Comparison of ENCODE assay signal across 9 cellular contexts in the genomic region with DNA sequence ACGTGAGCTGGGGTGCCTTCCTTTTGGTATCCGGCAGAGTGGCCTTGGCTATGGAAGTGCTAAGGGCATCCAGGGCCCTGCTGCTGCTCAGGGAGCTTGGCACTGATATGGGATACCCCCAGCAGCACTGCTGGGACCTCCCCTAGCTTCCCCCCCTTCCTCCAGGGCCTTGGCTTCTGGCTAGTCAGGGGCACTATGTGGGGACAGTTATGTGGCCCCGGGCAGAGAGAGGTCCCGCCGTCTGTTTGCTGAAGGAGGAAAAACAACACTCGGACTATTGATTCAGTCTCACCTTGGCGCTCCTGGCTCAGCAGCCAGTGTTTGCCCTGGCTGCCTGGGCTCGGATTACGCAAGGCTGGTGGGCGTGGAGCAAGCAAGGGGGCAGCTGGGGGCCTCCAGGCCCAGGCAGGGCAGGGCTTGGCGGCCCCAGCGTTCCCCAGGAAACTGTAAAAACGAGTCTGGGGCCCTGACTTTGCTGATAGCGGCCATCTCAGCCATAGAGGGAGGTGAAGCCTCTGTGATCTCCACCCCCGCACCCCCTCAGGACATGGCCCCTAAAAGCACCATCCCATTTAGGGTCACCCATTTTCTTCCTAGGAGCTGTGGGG. TPM values are rescaled to one million over a fixed set of nuclear protein-coding genes. Genes with fewer than 3 reads are reported as not detected.
DNase-seq lines count a peak whose midpoint lies in the region; ATAC-seq and TF ChIP-seq lines count a peak whose summit lies in the region.
"Had no signal": no experiment of that assay in that cellular context is flagged by ENCODE, and none has a peak within 500 bp of the region (broad histone marks: within the 10 kb centered on the region; RNA-seq: fewer than 3 reads in every experiment).

No MANE protein-coding gene starts in this region.

- peak overlapping the region; percentile 95 for H3K4me3 Mint-ChIP-seq in activated CD8-positive, alpha-beta memory T cell treated with anti-CD3 and anti-CD28 coated beads, Interleukin-2, amount 10 ng/mL, durations not matched to agents 7 days and 5 days
- peak overlapping the region; percentile 1; the same call in 1 of the 2 replicates for H3K4me3 Mint-ChIP-seq in WTC11

- H3K36me3 Mint-ChIP-seq in activated CD8-positive, alpha-beta memory T cell treated with anti-CD3 and anti-CD28 coated beads, Interleukin-2, amount 10 ng/mL, durations not matched to agents 7 days and 5 days: peaks cover 76% of the 10 kb centered on the region
- H3K36me3 Mint-ChIP-seq in WTC11: peaks cover 25% of the 10 kb centered on the region; the same call in 1 of the 2 replicates

- H3K9me3 Mint-ChIP-seq in activated CD8-positive, alpha-beta memory T cell treated with anti-CD3 and anti-CD28 coated beads, Interleukin-2, amount 10 ng/mL, durations not matched to agents 7 days and 5 days (ENCODE audit: low read depth): no peaks in the 10 kb centered on the region
- H3K9me3 Mint-ChIP-seq in WTC11: no peaks in the 10 kb centered on the region

- POLR2A ChIA-PET in WTC11 (lab: Charles Lee): no interaction called here

- peak overlapping the region; percentile 30 for H3K27ac ChIP-seq in temporal lobe (ENCODE audit: low read depth, low read length)
- H3K27ac ChIP-seq: C4-2B had no signal

- H3K27me3 Mint-ChIP-seq in activated CD8-positive, alpha-beta memory T cell treated with anti-CD3 and anti-CD28 coated beads, Interleukin-2, amount 10 ng/mL, durations not matched to agents 7 days and 5 days: no peaks in the 10 kb centered on the region
- H3K27me3 Mint-ChIP-seq in WTC11 (ENCODE audit: low read depth): no peaks in the 10 kb centered on the region

- peaks cover 69% of the 10 kb centered on the region for H3K4me1 Mint-ChIP-seq in activated CD8-positive, alpha-beta memory T cell treated with anti-CD3 and anti-CD28 coated beads, Interleukin-2, amount 10 ng/mL, durations not matched to agents 7 days and 5 days
- H3K4me1 Mint-ChIP-seq in WTC11: peaks cover 43% of the 10 kb centered on the region

- ATAC-seq in activated CD8-positive, alpha-beta memory T cell treated with anti-CD3 and anti-CD28 coated beads, Interleukin-2, amount 10 ng/mL, durations not matched to agents 7 days and 5 days: no peak
- peak; percentile 36 for ATAC-seq in WTC11
- ATAC-seq in GM21367 (IDR thresholded peaks at IDR 0.05; ENCODE audit: unreplicated experiment): no peak
- no peak for ATAC-seq in HG03469 (IDR thresholded peaks at IDR 0.05; ENCODE audit: unreplicated experiment)
- ATAC-seq in HG02870 (IDR thresholded peaks at IDR 0.05; ENCODE audit: unreplicated experiment): no peak

- no peak for DNase-seq in activated CD8-positive, alpha-beta memory T cell treated with anti-CD3 and anti-CD28 coated beads, Interleukin-2, amount 10 ng/mL, durations not matched to agents 7 days and 5 days
- DNase-seq in activated CD8-positive, alpha-beta memory T cell treated with anti-CD3 and anti-CD28 coated beads, Interleukin-2, amount 50 U/mL, for 4 hours: no peak
- peak; percentile 53 for DNase-seq in WTC11 (ENCODE audit: low spot score)
- peak; percentile 55 for DNase-seq in iPS-NIHi11 (ENCODE audit: low spot score)

- peak overlapping the region; percentile 91 for H3K27ac Mint-ChIP-seq in activated CD8-positive, alpha-beta memory T cell treated with anti-CD3 and anti-CD28 coated beads, Interleukin-2, amount 10 ng/mL, durations not matched to agents 7 days and 5 days
- H3K27ac Mint-ChIP-seq in WTC11: peak overlapping the region; percentile 71

- no peak for TF ChIP-seq CTCF in WTC11 (IDR thresholded peaks at IDR 0.05)

- CTCF ChIA-PET in activated CD8-positive, alpha-beta memory T cell treated with anti-CD3 and anti-CD28 coated beads, Interleukin-2, amount 10 ng/mL, durations not matched to agents 7 days and 5 days (lab: Charles Lee): interaction anchor here (0.8 to 3.1 kb wide), 7 partner anchors 12 to 91 kb away, joined by 3 to 20 read pairs (median 3); no protein-coding TSS in a partner anchor
- CTCF ChIA-PET in WTC11 (lab: Charles Lee): interaction anchor here (0.8 to 2.6 kb wide), 6 partner anchors 11 to 159 kb away, joined by 3 to 14 read pairs (median 4); partner anchors contain the start of genes FES and HDDC3

TF ChIP-seq in WTC11, 78 proteins besides CTCF, POLR2A, EP300 and RAD21:
- TF ChIP-seq SP1 (CRISPR knock-in tag; conservative IDR thresholded peaks at IDR 0.05): 0 out of 2 replicates have a peak, but pooled peaks have one; percentile 32
- peak; percentile 51; the same call in 1 of the 2 replicates for TF ChIP-seq FOXP1 (CRISPR knock-in tag; IDR thresholded peaks at IDR 0.05; ENCODE audit: borderline replicate concordance)
- TF ChIP-seq GABPB1 (CRISPR knock-in tag; IDR thresholded peaks at IDR 0.05): peak; percentile 94
- TF ChIP-seq ZNF121 (CRISPR knock-in tag; IDR thresholded peaks at IDR 0.05): peak; percentile 97
- TF ChIP-seq, protein P1, sequence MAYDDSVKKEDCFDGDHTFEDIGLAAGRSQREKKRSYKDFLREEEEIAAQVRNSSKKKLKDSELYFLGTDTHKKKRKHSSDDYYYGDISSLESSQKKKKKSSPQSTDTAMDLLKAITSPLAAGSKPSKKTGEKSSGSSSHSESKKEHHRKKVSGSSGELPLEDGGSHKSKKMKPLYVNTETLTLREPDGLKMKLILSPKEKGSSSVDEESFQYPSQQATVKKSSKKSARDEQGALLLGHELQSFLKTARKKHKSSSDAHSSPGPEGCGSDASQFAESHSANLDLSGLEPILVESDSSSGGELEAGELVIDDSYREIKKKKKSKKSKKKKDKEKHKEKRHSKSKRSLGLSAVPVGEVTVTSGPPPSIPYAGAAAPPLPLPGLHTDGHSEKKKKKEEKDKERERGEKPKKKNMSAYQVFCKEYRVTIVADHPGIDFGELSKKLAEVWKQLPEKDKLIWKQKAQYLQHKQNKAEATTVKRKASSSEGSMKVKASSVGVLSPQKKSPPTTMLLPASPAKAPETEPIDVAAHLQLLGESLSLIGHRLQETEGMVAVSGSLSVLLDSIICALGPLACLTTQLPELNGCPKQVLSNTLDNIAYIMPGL (CRISPR knock-in tag; IDR thresholded peaks at IDR 0.05): no peak
- TF ChIP-seq JUN (CRISPR knock-in tag; IDR thresholded peaks at IDR 0.05): no peak
TF ChIP-seq in WTC11: peak in this region for 4.

RNA-seq across cellular contexts. Expression of gene FURIN, which starts 5.7 kb away (rescaled TPM):
- 100 to 1,000 TPM; 487 to 625 TPM for total RNA-seq in activated CD8-positive, alpha-beta memory T cell treated with anti-CD3 and anti-CD28 coated beads, Interleukin-2, amount 10 ng/mL, durations not matched to agents 7 days and 5 days
- 36.8 to 46.3 TPM (median 38.6 TPM) in 3 replicates for total RNA-seq in WTC11 (2021)
- 14.8 TPM for total RNA-seq in temporal lobe

RNA-seq across cellular contexts. Expression of gene FES, which starts 10.2 kb away (rescaled TPM):
- 10 to 100 TPM; 55.7 to 61.2 TPM for total RNA-seq in activated CD8-positive, alpha-beta memory T cell treated with anti-CD3 and anti-CD28 coated beads, Interleukin-2, amount 10 ng/mL, durations not matched to agents 7 days and 5 days
- total RNA-seq in WTC11 (2021) (9.7 to 10.2 TPM (median 10.0 TPM) in 3 replicates), temporal lobe (3.7 TPM)

RNA-seq across cellular contexts. Expression of gene MAN2A2, which starts 29.0 kb away (rescaled TPM):
- total RNA-seq in activated CD8-positive, alpha-beta memory T cell treated with anti-CD3 and anti-CD28 coated beads, Interleukin-2, amount 10 ng/mL, durations not matched to agents 7 days and 5 days: 100 to 1,000 TPM; 174 to 183 TPM
- total RNA-seq in WTC11 (2021) (27.9 to 31.5 TPM (median 31.0 TPM) in 3 replicates), temporal lobe (24.3 TPM)

RNA-seq across cellular contexts. Expression of gene HDDC3, which starts 58.2 kb away (rescaled TPM):
- 10 to 100 TPM; 33.2 to 39.3 TPM for total RNA-seq in activated CD8-positive, alpha-beta memory T cell treated with anti-CD3 and anti-CD28 coated beads, Interleukin-2, amount 10 ng/mL, durations not matched to agents 7 days and 5 days
- total RNA-seq in WTC11 (2021): 16.4 to 23.6 TPM (median 21.7 TPM) in 3 replicates
- 6.1 TPM for total RNA-seq in temporal lobe

Comparison
In these comparisons a context has a peak if more than half of its experiments do, and no peak if none do; other contexts are left out.
1. DNase-seq: peak in WTC11 (single experiment) and iPS-NIHi11 (single experiment); none in activated CD8-positive, alpha-beta memory T cell treated with anti-CD3 and anti-CD28 coated beads, Interleukin-2, amount 10 ng/mL, durations not matched to agents 7 days and 5 days (single experiment) and activated CD8-positive, alpha-beta memory T cell treated with anti-CD3 and anti-CD28 coated beads, Interleukin-2, amount 50 U/mL, for 4 hours (single experiment).
2. RNA of gene FURIN, which starts 5.7 kb away (total RNA-seq): 487 to 625 TPM in activated CD8-positive, alpha-beta memory T cell treated with anti-CD3 and anti-CD28 coated beads, Interleukin-2, amount 10 ng/mL, durations not matched to agents 7 days and 5 days; 36.8 to 46.3 TPM in WTC11 and 14.8 TPM in temporal lobe (single experiment); every median in the first group is over 10 times any median in the second.